16 cellular contexts compared by ENCODE assay signal in the genomic region with DNA sequence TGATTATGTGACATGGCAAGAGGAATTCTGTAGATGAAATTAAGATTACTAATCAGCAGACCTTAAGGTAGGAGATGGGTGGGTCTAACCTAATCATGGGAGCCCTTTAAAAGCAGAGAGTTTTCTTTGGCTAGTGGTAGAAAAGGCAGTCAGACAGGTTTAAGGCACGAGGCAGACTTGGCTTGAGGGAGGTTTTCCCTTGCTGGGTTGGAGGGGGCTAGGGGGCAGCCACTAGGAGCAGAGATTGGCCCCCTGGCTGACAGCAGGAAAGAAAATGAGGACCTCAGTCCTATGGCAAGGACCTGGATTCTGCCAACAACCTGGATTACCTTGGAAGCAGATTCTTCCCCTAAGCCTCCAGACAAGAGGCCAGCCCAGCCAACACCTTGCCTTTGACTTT. TPM values are rescaled to one million over a fixed set of nuclear protein-coding genes. Genes with fewer than 3 reads are reported as not detected.
DNase-seq lines count a peak whose midpoint lies in the region; ATAC-seq and TF ChIP-seq lines count a peak whose summit lies in the region.
"Had no signal": no experiment of that assay in that cellular context is flagged by ENCODE, and none has a peak within 500 bp of the region (broad histone marks: within the 10 kb centered on the region; RNA-seq: fewer than 3 reads in every experiment).

No MANE protein-coding gene starts in this region.

- peak; percentile 45 for DNase-seq in NCI-H2029 treated with DMSO at 0.1 percent for 48 hours (lab: John Stamatoyannopoulos, UW)
- DNase-seq in NCI-H2029 (lab: John Stamatoyannopoulos, UW), result no peak
- peak; percentile 2 for DNase-seq in GM20000 (ENCODE audit: low spot score)
- peak; percentile 24 for DNase-seq in coronary artery (ENCODE audit: low spot score)
- peak; percentile 20 for DNase-seq in mesenteric fat pad (ENCODE audit: low spot score)
- DNase-seq: BE2C; CD4-positive, CD25-positive, alpha-beta regulatory T cell; H7; KBM-7; NCI-H2107; NCI-H526 treated with DMSO at 0.1 percent for 48 hours; T-helper 1 cell had no signal

- TF ChIP-seq CTCF in GM20000 (IDR thresholded peaks at IDR 0.05; ENCODE audit: extremely low read depth, missing control alignments) (no peak), coronary artery (IDR thresholded peaks at IDR 0.05) (no peak)

- H3K27ac ChIP-seq in coronary artery, result no peak overlapping the region
- H3K27ac ChIP-seq: 22Rv1 had no signal

- no peak overlapping the region for H3K4me3 ChIP-seq in coronary artery

- ATAC-seq in HG03460 (IDR thresholded peaks at IDR 0.05; ENCODE audit: unreplicated experiment) (no peak), HG03342 (IDR thresholded peaks at IDR 0.05; ENCODE audit: unreplicated experiment) (no peak), HG02885 (IDR thresholded peaks at IDR 0.05; ENCODE audit: poor library complexity, unreplicated experiment) (no peak)

RNA-seq across cellular contexts. Expression of gene TMEM61, which starts 4.7 kb away (rescaled TPM):
- not detected for total RNA-seq in mesenteric fat pad
- total RNA-seq: CD4-positive, CD25-positive, alpha-beta regulatory T cell had no signal

RNA-seq across cellular contexts. Expression of gene BSND, which starts 23.0 kb away (rescaled TPM):
- total RNA-seq in mesenteric fat pad, result not detected
- total RNA-seq: CD4-positive, CD25-positive, alpha-beta regulatory T cell had no signal
